1 cellular context compared by ENCODE assay signal in the genomic region with DNA sequence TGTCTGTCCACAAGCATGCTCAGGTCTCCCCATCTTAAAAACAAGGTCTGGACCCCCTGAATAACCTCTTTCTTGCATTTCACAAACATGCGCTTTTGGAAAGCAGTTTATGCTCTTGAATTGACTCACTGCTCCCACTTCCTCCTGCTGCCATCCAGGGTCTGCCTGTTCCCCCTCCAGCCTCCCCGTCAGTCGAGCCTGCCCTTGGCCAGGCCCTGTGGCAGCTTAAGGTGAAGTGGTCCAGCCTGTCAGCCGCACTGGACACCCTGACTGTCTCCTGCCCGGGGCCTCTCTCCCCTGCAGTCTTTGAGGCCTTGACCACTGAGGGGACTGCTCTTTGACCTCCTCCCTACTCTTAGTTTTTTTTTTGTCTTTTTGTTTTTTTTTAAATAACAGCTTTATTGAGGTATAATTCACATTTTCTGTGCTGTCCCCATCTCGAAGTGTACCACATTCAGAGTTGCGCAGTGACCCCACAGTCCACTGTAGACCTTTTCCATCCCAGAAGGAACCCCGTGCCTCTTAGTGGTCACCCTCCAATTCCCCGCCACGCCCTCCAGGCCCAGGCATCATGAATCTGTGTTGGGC.
TF ChIP-seq lines count a peak whose summit lies in the region.

No MANE protein-coding gene starts in this region.

TF ChIP-seq in GM12878, 131 proteins besides CTCF, POLR2A, EP300 and RAD21 (continued from another document and continues in another):
- TF ChIP-seq BCLAF1 (IDR thresholded peaks at IDR 0.05) (no peak), RUNX3 (IDR thresholded peaks at IDR 0.05; ENCODE audit: low read length) (no peak), SP1 (IDR thresholded peaks at IDR 0.05; ENCODE audit: low read depth, low read length) (no peak), MTA3 (IDR thresholded peaks at IDR 0.05; ENCODE audit: borderline replicate concordance, low read length) (no peak), ZNF622 (IDR thresholded peaks at IDR 0.05) (no peak), STAT1 (conservative IDR thresholded peaks at IDR 0.05) (no peak), MEF2B (IDR thresholded peaks at IDR 0.05; ENCODE audit: partially characterized antibody, poor library complexity, severe bottlenecking) (no peak), SREBF1 (IDR thresholded peaks at IDR 0.05; ENCODE audit: low read length) (no peak), RCOR1 (conservative IDR thresholded peaks at IDR 0.05; ENCODE audit: low read depth, low read length) (no peak), CREM (IDR thresholded peaks at IDR 0.05; ENCODE audit: low read depth) (peak; percentile 64; the same call in 1 of the 2 replicates), ETV6 (conservative IDR thresholded peaks at IDR 0.05 in 1 of 2, IDR thresholded peaks at IDR 0.05 in 1 of 2; ENCODE audit: borderline replicate concordance in 1 of 2, low read depth in 1 of 2) (peak in 1 of 2 experiments; percentile 55; a peak in 2 of 4 replicates), SRF (IDR thresholded peaks at IDR 0.05; ENCODE audit: low read depth in 2 of 2, low read length in 2 of 2) (peak in 1 of 2 experiments; percentile 60; a peak in 1 of 4 replicates), USF1 (IDR thresholded peaks at IDR 0.05; ENCODE audit: borderline replicate concordance, extremely low read length, insufficient read depth, low read depth, low read length) (no peak), CBX5 (IDR thresholded peaks at IDR 0.05; ENCODE audit: low read depth) (no peak), ELK1 (IDR thresholded peaks at IDR 0.05; ENCODE audit: low read depth, low read length) (no peak), TARDBP (IDR thresholded peaks at IDR 0.05; ENCODE audit: borderline replicate concordance) (no peak), GATAD2B (conservative IDR thresholded peaks at IDR 0.05; ENCODE audit: low read depth) (no peak; the same call in 1 of the 2 replicates), CBX3 (IDR thresholded peaks at IDR 0.05; ENCODE audit: borderline replicate concordance, low read depth) (no peak), NFYA (IDR thresholded peaks at IDR 0.05; ENCODE audit: borderline replicate concordance, low read depth, low read length) (no peak), RBBP5 (conservative IDR thresholded peaks at IDR 0.05) (no peak), PML (IDR thresholded peaks at IDR 0.05; ENCODE audit: low read length) (no peak), PAX8 (IDR thresholded peaks at IDR 0.05) (no peak), ASH2L (IDR thresholded peaks at IDR 0.05; ENCODE audit: borderline replicate concordance, low read depth) (no peak), ZSCAN29 (IDR thresholded peaks at IDR 0.05) (no peak), HDGF (IDR thresholded peaks at IDR 0.05) (peak; percentile 5; the same call in 1 of the 2 replicates), CHD1 (IDR thresholded peaks at IDR 0.05; ENCODE audit: low read depth, low read length) (no peak), SMARCA5 (IDR thresholded peaks at IDR 0.05) (no peak), NR2F1 (conservative IDR thresholded peaks at IDR 0.05) (no peak; the same call in 1 of the 2 replicates), BCL11A (IDR thresholded peaks at IDR 0.05; ENCODE audit: low read depth, low read length) (peak; percentile 79), RELA (IDR thresholded peaks at IDR 0.05; ENCODE audit: borderline replicate concordance, partially characterized antibody) (no peak), CBFB (IDR thresholded peaks at IDR 0.05; ENCODE audit: low read depth) (no peak), ZNF217 (IDR thresholded peaks at IDR 0.05) (no peak), SMAD5 (IDR thresholded peaks at IDR 0.05; ENCODE audit: low read depth) (no peak)
- TF ChIP-seq, protein P1, sequence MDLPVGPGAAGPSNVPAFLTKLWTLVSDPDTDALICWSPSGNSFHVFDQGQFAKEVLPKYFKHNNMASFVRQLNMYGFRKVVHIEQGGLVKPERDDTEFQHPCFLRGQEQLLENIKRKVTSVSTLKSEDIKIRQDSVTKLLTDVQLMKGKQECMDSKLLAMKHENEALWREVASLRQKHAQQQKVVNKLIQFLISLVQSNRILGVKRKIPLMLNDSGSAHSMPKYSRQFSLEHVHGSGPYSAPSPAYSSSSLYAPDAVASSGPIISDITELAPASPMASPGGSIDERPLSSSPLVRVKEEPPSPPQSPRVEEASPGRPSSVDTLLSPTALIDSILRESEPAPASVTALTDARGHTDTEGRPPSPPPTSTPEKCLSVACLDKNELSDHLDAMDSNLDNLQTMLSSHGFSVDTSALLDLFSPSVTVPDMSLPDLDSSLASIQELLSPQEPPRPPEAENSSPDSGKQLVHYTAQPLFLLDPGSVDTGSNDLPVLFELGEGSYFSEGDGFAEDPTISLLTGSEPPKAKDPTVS (IDR thresholded peaks at IDR 0.05; ENCODE audit: low read depth, low read length): no peak
- TF ChIP-seq, protein P2, sequence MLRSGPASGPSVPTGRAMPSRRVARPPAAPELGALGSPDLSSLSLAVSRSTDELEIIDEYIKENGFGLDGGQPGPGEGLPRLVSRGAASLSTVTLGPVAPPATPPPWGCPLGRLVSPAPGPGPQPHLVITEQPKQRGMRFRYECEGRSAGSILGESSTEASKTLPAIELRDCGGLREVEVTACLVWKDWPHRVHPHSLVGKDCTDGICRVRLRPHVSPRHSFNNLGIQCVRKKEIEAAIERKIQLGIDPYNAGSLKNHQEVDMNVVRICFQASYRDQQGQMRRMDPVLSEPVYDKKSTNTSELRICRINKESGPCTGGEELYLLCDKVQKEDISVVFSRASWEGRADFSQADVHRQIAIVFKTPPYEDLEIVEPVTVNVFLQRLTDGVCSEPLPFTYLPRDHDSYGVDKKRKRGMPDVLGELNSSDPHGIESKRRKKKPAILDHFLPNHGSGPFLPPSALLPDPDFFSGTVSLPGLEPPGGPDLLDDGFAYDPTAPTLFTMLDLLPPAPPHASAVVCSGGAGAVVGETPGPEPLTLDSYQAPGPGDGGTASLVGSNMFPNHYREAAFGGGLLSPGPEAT (IDR thresholded peaks at IDR 0.05; ENCODE audit: low read depth): no peak
- TF ChIP-seq, protein P3, sequence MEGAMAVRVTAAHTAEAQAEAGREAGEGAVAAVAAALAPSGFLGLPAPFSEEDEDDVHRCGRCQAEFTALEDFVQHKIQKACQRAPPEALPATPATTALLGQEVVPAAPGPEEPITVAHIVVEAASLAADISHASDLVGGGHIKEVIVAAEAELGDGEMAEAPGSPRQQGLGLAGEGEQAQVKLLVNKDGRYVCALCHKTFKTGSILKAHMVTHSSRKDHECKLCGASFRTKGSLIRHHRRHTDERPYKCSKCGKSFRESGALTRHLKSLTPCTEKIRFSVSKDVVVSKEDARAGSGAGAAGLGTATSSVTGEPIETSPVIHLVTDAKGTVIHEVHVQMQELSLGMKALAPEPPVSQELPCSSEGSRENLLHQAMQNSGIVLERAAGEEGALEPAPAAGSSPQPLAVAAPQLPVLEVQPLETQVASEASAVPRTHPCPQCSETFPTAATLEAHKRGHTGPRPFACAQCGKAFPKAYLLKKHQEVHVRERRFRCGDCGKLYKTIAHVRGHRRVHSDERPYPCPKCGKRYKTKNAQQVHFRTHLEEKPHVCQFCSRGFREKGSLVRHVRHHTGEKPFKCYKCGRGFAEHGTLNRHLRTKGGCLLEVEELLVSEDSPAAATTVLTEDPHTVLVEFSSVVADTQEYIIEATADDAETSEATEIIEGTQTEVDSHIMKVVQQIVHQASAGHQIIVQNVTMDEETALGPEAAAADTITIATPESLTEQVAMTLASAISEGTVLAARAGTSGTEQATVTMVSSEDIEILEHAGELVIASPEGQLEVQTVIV (IDR thresholded peaks at IDR 0.05; ENCODE audit: borderline replicate concordance, partially characterized antibody): no peak
- TF ChIP-seq, protein P4, sequence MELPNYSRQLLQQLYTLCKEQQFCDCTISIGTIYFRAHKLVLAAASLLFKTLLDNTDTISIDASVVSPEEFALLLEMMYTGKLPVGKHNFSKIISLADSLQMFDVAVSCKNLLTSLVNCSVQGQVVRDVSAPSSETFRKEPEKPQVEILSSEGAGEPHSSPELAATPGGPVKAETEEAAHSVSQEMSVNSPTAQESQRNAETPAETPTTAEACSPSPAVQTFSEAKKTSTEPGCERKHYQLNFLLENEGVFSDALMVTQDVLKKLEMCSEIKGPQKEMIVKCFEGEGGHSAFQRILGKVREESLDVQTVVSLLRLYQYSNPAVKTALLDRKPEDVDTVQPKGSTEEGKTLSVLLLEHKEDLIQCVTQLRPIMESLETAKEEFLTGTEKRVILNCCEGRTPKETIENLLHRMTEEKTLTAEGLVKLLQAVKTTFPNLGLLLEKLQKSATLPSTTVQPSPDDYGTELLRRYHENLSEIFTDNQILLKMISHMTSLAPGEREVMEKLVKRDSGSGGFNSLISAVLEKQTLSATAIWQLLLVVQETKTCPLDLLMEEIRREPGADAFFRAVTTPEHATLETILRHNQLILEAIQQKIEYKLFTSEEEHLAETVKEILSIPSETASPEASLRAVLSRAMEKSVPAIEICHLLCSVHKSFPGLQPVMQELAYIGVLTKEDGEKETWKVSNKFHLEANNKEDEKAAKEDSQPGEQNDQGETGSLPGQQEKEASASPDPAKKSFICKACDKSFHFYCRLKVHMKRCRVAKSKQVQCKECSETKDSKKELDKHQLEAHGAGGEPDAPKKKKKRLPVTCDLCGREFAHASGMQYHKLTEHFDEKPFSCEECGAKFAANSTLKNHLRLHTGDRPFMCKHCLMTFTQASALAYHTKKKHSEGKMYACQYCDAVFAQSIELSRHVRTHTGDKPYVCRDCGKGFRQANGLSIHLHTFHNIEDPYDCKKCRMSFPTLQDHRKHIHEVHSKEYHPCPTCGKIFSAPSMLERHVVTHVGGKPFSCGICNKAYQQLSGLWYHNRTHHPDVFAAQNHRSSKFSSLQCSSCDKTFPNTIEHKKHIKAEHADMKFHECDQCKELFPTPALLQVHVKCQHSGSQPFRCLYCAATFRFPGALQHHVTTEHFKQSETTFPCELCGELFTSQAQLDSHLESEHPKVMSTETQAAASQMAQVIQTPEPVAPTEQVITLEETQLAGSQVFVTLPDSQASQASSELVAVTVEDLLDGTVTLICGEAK (IDR thresholded peaks at IDR 0.05; ENCODE audit: borderline replicate concordance): peak; percentile 91
- TF ChIP-seq, protein P5, sequence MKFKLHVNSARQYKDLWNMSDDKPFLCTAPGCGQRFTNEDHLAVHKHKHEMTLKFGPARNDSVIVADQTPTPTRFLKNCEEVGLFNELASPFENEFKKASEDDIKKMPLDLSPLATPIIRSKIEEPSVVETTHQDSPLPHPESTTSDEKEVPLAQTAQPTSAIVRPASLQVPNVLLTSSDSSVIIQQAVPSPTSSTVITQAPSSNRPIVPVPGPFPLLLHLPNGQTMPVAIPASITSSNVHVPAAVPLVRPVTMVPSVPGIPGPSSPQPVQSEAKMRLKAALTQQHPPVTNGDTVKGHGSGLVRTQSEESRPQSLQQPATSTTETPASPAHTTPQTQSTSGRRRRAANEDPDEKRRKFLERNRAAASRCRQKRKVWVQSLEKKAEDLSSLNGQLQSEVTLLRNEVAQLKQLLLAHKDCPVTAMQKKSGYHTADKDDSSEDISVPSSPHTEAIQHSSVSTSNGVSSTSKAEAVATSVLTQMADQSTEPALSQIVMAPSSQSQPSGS (IDR thresholded peaks at IDR 0.05; ENCODE audit: low read length): no peak
- TF ChIP-seq, protein P6, sequence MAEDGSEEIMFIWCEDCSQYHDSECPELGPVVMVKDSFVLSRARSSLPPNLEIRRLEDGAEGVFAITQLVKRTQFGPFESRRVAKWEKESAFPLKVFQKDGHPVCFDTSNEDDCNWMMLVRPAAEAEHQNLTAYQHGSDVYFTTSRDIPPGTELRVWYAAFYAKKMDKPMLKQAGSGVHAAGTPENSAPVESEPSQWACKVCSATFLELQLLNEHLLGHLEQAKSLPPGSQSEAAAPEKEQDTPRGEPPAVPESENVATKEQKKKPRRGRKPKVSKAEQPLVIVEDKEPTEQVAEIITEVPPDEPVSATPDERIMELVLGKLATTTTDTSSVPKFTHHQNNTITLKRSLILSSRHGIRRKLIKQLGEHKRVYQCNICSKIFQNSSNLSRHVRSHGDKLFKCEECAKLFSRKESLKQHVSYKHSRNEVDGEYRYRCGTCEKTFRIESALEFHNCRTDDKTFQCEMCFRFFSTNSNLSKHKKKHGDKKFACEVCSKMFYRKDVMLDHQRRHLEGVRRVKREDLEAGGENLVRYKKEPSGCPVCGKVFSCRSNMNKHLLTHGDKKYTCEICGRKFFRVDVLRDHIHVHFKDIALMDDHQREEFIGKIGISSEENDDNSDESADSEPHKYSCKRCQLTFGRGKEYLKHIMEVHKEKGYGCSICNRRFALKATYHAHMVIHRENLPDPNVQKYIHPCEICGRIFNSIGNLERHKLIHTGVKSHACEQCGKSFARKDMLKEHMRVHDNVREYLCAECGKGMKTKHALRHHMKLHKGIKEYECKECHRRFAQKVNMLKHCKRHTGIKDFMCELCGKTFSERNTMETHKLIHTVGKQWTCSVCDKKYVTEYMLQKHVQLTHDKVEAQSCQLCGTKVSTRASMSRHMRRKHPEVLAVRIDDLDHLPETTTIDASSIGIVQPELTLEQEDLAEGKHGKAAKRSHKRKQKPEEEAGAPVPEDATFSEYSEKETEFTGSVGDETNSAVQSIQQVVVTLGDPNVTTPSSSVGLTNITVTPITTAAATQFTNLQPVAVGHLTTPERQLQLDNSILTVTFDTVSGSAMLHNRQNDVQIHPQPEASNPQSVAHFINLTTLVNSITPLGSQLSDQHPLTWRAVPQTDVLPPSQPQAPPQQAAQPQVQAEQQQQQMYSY (CRISPR knock-in tag; IDR thresholded peaks at IDR 0.05): no peak
